15 cellular contexts compared by ENCODE assay signal in the genomic region with DNA sequence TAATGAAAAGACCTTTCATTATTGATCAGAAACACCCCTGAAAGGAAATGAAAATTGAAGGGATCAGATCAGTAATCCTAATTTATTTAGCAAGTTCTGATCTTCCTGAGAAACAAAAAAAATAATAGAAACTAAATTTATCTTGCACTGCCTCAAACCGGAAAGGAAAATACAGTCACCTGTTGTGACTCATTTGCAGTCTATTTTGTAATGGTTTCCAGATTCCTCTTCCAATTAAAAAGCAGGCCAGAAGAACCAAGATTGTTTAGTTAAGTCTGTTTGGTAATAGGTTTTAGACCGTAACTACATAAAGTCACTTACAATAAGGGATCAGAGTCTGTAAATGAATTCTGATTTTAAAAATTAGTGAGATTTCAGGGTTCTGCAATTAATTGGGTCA. TPM values are rescaled to one million over a fixed set of nuclear protein-coding genes. Genes with fewer than 3 reads are reported as not detected.
DNase-seq lines count a peak whose midpoint lies in the region; ATAC-seq and TF ChIP-seq lines count a peak whose summit lies in the region.
"Had no signal": no experiment of that assay in that cellular context is flagged by ENCODE, and none has a peak within 500 bp of the region (broad histone marks: within the 10 kb centered on the region; RNA-seq: fewer than 3 reads in every experiment).

No MANE protein-coding gene starts in this region.

- H3K4me3 ChIP-seq in AG04449 (ENCODE audit: low read depth, low read length) = no peak overlapping the region
- no peak overlapping the region for H3K4me3 ChIP-seq in SK-N-MC
- no peak overlapping the region for H3K4me3 ChIP-seq in fibroblast of mammary gland (ENCODE audit: control insufficient read depth, low read depth, low read length)

- POLR2A ChIA-PET in AG04449 (lab: Yijun Ruan, JAX) = no interaction called here

- TF ChIP-seq CTCF in AG04449 (IDR thresholded peaks at IDR 0.05; ENCODE audit: insufficient read depth, low read length, missing control alignments) (no peak), fibroblast of mammary gland (conservative IDR thresholded peaks at IDR 0.05; ENCODE audit: control insufficient read depth, insufficient read depth, low read depth, low read length) (no peak)

- no peaks in the 10 kb centered on the region for H3K9me3 ChIP-seq in SK-N-MC (ENCODE audit: low read depth, low read length)

- H3K27ac ChIP-seq in SK-N-MC = no peak overlapping the region
- H3K27ac ChIP-seq: brain microvascular endothelial cell had no signal

- peak overlapping the region; percentile 7 for H3K9ac ChIP-seq in SK-N-MC (ENCODE audit: insufficient read length)

- no peak for ATAC-seq in HG02610 (IDR thresholded peaks at IDR 0.05; ENCODE audit: unreplicated experiment)
- ATAC-seq: stimulated activated effector memory CD8-positive, alpha-beta T cell treated with anti-CD3 and anti-CD28 coated beads, Interleukin-12 subunit alpha, Interleukin-12 subunit beta, amount 100 ng/mL, for 72 hours had no signal

- DNase-seq in AG04449 (ENCODE audit: low read depth, low spot score) = peak; percentile 10
- DNase-seq in H4 (ENCODE audit: low spot score) = peak; percentile 59
- no peak for DNase-seq in SK-N-MC (ENCODE audit: low read depth, low spot score)
- DNase-seq in fibroblast of mammary gland (ENCODE audit: low read depth) = peak; percentile 66
- no peak for DNase-seq in SW480 (ENCODE audit: low spot score)
- no peak for DNase-seq in epidermal melanocyte (ENCODE audit: insufficient read length, low spot score)
- no peak for DNase-seq in ureter (ENCODE audit: low spot score)
- DNase-seq: activated CD4-positive, alpha-beta T cell treated with anti-CD3 and anti-CD28 coated beads for 1 hour; brain microvascular endothelial cell; C1 segment of cervical spinal cord; DND-41; NCI-H146; NCI-H82 had no signal

- no peaks in the 10 kb centered on the region for H3K36me3 ChIP-seq in SK-N-MC (ENCODE audit: insufficient read depth, low read length)
- H3K36me3 ChIP-seq: brain microvascular endothelial cell had no signal

- CTCF ChIA-PET in AG04449 (lab: Yijun Ruan, JAX) = interaction anchor here (7.7 kb wide), 1 partner anchor 471 kb away, joined by 256 read pairs; no protein-coding TSS in a partner anchor

RNA-seq across cellular contexts. Expression of a gene that starts 49.7 kb away (rescaled TPM):
- total RNA-seq in H4 (2014; rRNA removed; shearing (Covaris generic)) = 7.1 and 8.6 TPM in 2 replicates
- total RNA-seq in ureter = 63.5 TPM

Comparison
In these comparisons a context has a peak if more than half of its experiments do, and no peak if none do; other contexts are left out.
1. DNase-seq: peak in AG04449 (single experiment), H4 (single experiment) and fibroblast of mammary gland (single experiment); none in SK-N-MC (single experiment), SW480 (single experiment), epidermal melanocyte (single experiment) and ureter (single experiment).